ENCODE assay signal across 8 cellular contexts in genomic region chr2:230441188-230441897, GRCh38. TPM values are rescaled to one million over a fixed set of nuclear protein-coding genes. Genes with fewer than 3 reads are reported as not detected.
A peak's percentile ranks its signal among the peaks of the same experiment; 100 is the strongest.
DNase-seq lines count a peak whose midpoint lies in the region; ATAC-seq and TF ChIP-seq lines count a peak whose summit lies in the region.

No MANE protein-coding gene starts in this region.

- no CpG with 5 or more reads among the region's 4 CpGs for WGBS in trophoblast cell (ENCODE audit: extremely low coverage, insufficient coverage, insufficient read length)

- H3K79me1 ChIP-seq in trophoblast cell (ENCODE audit: low read length): no peaks in the 10 kb centered on the region

- no peak for TF ChIP-seq CTCF in cardiac fibroblast (IDR thresholded peaks at IDR 0.05; ENCODE audit: low read depth, low read length)

- peak; percentile 46 for ATAC-seq in Right ventricle myocardium inferior

- no peak overlapping the region for H2BK12ac ChIP-seq in trophoblast cell (ENCODE audit: low read length)

- no peaks in the 10 kb centered on the region for H3K27me3 ChIP-seq in trophoblast cell (ENCODE audit: insufficient read depth, low read length)

- no peak overlapping the region for H3K9ac ChIP-seq in trophoblast cell (ENCODE audit: low read length)

- H4K12ac ChIP-seq in trophoblast cell (ENCODE audit: low read depth, low read length): no peak overlapping the region

- H2BK120ac ChIP-seq in trophoblast cell (ENCODE audit: insufficient read depth, low read length, poor library complexity): no peak overlapping the region

- no peak overlapping the region for H3K23ac ChIP-seq in trophoblast cell (ENCODE audit: low read length)

- H3K4me3 ChIP-seq in cardiac fibroblast (replicated peaks in 1 of 2; ENCODE audit: low read depth in 2 of 2, low read length in 2 of 2) (no peak overlapping the region), trophoblast cell (ENCODE audit: low read depth, low read length) (no peak overlapping the region)

- no peaks in the 10 kb centered on the region for H3K4me1 ChIP-seq in trophoblast cell (ENCODE audit: control insufficient read depth in 1 of 2, insufficient read depth in 2 of 2, low read length in 2 of 2)

- no peaks in the 10 kb centered on the region for H3K9me3 ChIP-seq in trophoblast cell (ENCODE audit: insufficient read depth, low read depth, low read length)

- no peak overlapping the region for H2AFZ ChIP-seq in trophoblast cell (ENCODE audit: insufficient read depth, low read length, poor library complexity)

- no peak overlapping the region for H3K14ac ChIP-seq in trophoblast cell (ENCODE audit: low read length)

- H2BK5ac ChIP-seq in trophoblast cell (ENCODE audit: low read depth, low read length, poor library complexity): no peak overlapping the region

- DNase-seq in Right ventricle myocardium inferior (ENCODE audit: missing footprints) (no peak), cardiac septum (ENCODE audit: low spot score) (no peak), RPMI7951 (ENCODE audit: low read depth) (peak; percentile 69), cardiac fibroblast (ENCODE audit: low read depth in 2 of 2) (peak; percentile 65 to 72), trophoblast cell (no peak), hypothalamus (lab: John Stamatoyannopoulos, UW) (no peak), A172 (ENCODE audit: low spot score) (no peak)
- DNase-seq in stimulated activated CD4-positive, alpha-beta T cell treated with anti-CD3 and anti-CD28 coated beads, Interleukin-4, amount 100 ng/mL, for 24 hours: peak; percentile 42

- H3K4me2 ChIP-seq in trophoblast cell (ENCODE audit: low read length): no peak overlapping the region

- no peak overlapping the region for H4K91ac ChIP-seq in trophoblast cell (ENCODE audit: low read depth, low read length)

- H3K27ac ChIP-seq in trophoblast cell (ENCODE audit: low read depth, low read length): no peak overlapping the region

- no peak overlapping the region for H2AK5ac ChIP-seq in trophoblast cell (ENCODE audit: low read length)

- H3K4ac ChIP-seq in trophoblast cell (ENCODE audit: low read depth, low read length): no peak overlapping the region

- no peaks in the 10 kb centered on the region for H3K36me3 ChIP-seq in trophoblast cell (ENCODE audit: control insufficient read depth in 1 of 2, insufficient read depth in 2 of 2, low read length in 2 of 2)

- H4K8ac ChIP-seq in trophoblast cell (ENCODE audit: low read depth, low read length): no peak overlapping the region

- intact Hi-C loops in Right ventricle myocardium inferior (cut with DNase I): no loop called here
- intact Hi-C loops in cardiac septum (cut with DNase I): no loop called here

- no peaks in the 10 kb centered on the region for H3K79me2 ChIP-seq in trophoblast cell (ENCODE audit: control insufficient read depth, insufficient read depth, low read length, poor library complexity)

- no peak overlapping the region for H3K18ac ChIP-seq in trophoblast cell (ENCODE audit: low read length)

RNA-seq across cellular contexts. Expression of gene SP100, which starts 25.3 kb away (rescaled TPM):
- total RNA-seq in Right ventricle myocardium inferior: 50.2 TPM
- total RNA-seq in cardiac septum: 46.3 TPM
- total RNA-seq in RPMI7951 (2014; rRNA removed; shearing (Covaris generic)): 127 and 129 TPM in 2 replicates
- polyA plus RNA-seq in trophoblast cell (2013): 0.85 and 1.3 TPM in 2 replicates
- 60.7 and 66.5 TPM in 2 replicates for total RNA-seq in A172 (2014; rRNA removed; shearing (Covaris generic))

Comparison
In these comparisons a context has a peak if more than half of its experiments do, and no peak if none do; other contexts are left out.
1. DNase-seq: peak in RPMI7951 (single experiment), cardiac fibroblast (2 of 2) and stimulated activated CD4-positive, alpha-beta T cell treated with anti-CD3 and anti-CD28 coated beads, Interleukin-4, amount 100 ng/mL, for 24 hours (single experiment); none in Right ventricle myocardium inferior (single experiment), cardiac septum (single experiment), trophoblast cell (0 of 2), hypothalamus (0 of 51) and A172 (single experiment).